Comparison of ENCODE assay signal across 1 cellular context in the genomic region with DNA sequence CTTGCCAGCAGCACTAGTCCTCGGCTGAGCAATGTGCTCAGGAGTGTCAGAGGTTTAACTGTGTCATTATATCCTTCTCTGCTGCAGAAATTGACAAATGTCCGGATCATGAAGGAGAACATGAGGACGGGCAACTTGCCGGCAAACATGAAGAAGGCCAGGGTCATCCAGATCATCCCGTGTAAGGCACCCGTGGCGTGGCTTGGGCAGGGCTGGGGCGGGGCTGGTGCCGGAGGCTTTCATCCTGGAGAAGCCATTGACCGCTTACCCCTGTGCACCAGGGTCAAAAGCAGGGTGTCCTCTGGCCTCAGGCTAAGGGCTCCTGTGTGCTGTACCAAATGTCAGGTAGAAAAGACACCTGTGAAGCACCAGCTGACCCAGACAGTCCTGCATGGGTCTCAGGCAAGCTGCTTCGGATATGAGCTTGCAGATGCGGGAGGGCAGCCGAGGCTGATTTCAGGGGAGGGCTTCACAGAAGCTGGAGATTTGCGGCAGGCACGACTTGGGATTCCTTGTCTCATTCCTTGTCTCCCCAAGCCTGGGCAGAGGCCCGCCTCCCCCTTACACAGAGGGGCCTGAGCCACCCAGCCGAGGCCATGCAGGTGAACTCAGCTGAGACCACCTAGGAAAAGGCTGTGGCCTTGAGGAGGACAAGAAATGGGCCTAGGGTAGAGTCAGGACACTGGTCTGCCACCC.
TF ChIP-seq lines count a peak whose summit lies in the region.

No MANE protein-coding gene starts in this region.

TF ChIP-seq in H1, 55 proteins besides CTCF, POLR2A, EP300 and RAD21:
- TF ChIP-seq CHD1 (IDR thresholded peaks at IDR 0.05; ENCODE audit: low read depth, low read length) (no peak), SP2 (IDR thresholded peaks at IDR 0.05; ENCODE audit: low read length) (no peak), GABPA (IDR thresholded peaks at IDR 0.05; ENCODE audit: borderline replicate concordance, insufficient read depth, low read length) (no peak), MAFK (IDR thresholded peaks at IDR 0.05; ENCODE audit: low read depth, low read length) (no peak), BRCA1 (IDR thresholded peaks at IDR 0.05; ENCODE audit: low read depth, low read length) (no peak), BCL11A (IDR thresholded peaks at IDR 0.05; ENCODE audit: low read depth in 2 of 2, low read length in 2 of 2) (no peak), KDM1A (IDR thresholded peaks at IDR 0.05; ENCODE audit: borderline replicate concordance, low read length) (no peak), ZNF274 (IDR thresholded peaks at IDR 0.05; ENCODE audit: borderline replicate concordance, extremely low read depth, low read length) (no peak), FOSL1 (IDR thresholded peaks at IDR 0.05; ENCODE audit: insufficient read depth, low read depth, low read length) (no peak)
- TF ChIP-seq, protein P1, sequence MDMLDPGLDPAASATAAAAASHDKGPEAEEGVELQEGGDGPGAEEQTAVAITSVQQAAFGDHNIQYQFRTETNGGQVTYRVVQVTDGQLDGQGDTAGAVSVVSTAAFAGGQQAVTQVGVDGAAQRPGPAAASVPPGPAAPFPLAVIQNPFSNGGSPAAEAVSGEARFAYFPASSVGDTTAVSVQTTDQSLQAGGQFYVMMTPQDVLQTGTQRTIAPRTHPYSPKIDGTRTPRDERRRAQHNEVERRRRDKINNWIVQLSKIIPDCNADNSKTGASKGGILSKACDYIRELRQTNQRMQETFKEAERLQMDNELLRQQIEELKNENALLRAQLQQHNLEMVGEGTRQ (IDR thresholded peaks at IDR 0.05; ENCODE audit: low read length): no peak
- TF ChIP-seq, protein P2, sequence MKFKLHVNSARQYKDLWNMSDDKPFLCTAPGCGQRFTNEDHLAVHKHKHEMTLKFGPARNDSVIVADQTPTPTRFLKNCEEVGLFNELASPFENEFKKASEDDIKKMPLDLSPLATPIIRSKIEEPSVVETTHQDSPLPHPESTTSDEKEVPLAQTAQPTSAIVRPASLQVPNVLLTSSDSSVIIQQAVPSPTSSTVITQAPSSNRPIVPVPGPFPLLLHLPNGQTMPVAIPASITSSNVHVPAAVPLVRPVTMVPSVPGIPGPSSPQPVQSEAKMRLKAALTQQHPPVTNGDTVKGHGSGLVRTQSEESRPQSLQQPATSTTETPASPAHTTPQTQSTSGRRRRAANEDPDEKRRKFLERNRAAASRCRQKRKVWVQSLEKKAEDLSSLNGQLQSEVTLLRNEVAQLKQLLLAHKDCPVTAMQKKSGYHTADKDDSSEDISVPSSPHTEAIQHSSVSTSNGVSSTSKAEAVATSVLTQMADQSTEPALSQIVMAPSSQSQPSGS (IDR thresholded peaks at IDR 0.05; ENCODE audit: low read length): no peak
